In the genomic region with DNA sequence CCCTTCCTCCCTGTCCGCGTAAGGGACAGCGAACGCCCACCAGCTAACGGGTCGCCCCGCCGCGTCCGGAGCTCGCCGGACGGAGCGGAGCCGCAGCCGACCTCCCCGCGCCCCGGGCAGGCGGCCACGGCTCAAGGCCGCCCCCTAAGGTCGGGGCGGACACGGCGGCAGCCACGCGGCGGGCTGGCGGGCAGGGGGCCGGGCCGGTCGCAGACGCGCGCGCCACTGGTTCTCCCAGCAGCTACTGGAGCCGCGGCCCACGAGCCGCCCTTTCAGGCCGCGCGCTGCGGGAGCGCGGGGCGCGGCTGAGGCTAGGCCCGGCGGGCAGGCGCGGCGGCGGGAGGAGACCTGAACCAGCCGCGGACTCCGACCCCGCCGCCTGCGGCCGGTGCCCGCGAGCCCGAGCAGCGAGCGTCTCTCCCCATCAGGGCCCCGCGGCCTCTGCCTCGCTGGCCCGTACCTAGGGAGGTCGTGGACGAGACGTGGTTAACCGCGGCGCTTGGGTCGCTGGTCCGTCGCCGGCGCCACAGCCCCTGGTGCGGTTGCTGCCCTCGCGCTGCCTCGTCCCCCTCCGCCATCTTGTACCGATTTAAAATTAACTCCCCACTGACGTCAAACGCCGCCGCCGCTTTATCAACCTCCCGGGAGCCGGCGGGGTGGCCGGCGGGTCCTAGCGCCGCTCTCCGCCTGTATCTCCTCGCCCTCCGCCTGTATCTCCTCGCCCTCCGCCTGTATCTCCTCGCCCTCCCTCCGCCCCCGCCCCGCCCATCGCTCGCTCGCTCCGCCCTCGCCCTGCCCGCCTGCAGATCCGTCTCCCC, we compare ENCODE assay signal across 1 cellular context.
TF ChIP-seq lines count a peak whose summit lies in the region.

Gene ATL2, minus strand, starts transcription at position 591 of the 818 bp plus-strand sequence. Its CDS starts 13 bp downstream, at position 578.

TF ChIP-seq in HepG2, 621 proteins besides CTCF, POLR2A, EP300 and RAD21 (continued from another document and continues in another):
- TF ChIP-seq, protein P1, sequence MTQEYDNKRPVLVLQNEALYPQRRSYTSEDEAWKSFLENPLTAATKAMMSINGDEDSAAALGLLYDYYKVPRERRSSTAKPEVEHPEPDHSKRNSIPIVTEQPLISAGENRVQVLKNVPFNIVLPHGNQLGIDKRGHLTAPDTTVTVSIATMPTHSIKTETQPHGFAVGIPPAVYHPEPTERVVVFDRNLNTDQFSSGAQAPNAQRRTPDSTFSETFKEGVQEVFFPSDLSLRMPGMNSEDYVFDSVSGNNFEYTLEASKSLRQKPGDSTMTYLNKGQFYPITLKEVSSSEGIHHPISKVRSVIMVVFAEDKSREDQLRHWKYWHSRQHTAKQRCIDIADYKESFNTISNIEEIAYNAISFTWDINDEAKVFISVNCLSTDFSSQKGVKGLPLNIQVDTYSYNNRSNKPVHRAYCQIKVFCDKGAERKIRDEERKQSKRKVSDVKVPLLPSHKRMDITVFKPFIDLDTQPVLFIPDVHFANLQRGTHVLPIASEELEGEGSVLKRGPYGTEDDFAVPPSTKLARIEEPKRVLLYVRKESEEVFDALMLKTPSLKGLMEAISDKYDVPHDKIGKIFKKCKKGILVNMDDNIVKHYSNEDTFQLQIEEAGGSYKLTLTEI (CRISPR knock-in tag; conservative IDR thresholded peaks at IDR 0.05) = no peak
- TF ChIP-seq MIXL1 (CRISPR knock-in tag; IDR thresholded peaks at IDR 0.05) = peak; percentile 69; the same call in 1 of the 2 replicates
- TF ChIP-seq, protein P2, sequence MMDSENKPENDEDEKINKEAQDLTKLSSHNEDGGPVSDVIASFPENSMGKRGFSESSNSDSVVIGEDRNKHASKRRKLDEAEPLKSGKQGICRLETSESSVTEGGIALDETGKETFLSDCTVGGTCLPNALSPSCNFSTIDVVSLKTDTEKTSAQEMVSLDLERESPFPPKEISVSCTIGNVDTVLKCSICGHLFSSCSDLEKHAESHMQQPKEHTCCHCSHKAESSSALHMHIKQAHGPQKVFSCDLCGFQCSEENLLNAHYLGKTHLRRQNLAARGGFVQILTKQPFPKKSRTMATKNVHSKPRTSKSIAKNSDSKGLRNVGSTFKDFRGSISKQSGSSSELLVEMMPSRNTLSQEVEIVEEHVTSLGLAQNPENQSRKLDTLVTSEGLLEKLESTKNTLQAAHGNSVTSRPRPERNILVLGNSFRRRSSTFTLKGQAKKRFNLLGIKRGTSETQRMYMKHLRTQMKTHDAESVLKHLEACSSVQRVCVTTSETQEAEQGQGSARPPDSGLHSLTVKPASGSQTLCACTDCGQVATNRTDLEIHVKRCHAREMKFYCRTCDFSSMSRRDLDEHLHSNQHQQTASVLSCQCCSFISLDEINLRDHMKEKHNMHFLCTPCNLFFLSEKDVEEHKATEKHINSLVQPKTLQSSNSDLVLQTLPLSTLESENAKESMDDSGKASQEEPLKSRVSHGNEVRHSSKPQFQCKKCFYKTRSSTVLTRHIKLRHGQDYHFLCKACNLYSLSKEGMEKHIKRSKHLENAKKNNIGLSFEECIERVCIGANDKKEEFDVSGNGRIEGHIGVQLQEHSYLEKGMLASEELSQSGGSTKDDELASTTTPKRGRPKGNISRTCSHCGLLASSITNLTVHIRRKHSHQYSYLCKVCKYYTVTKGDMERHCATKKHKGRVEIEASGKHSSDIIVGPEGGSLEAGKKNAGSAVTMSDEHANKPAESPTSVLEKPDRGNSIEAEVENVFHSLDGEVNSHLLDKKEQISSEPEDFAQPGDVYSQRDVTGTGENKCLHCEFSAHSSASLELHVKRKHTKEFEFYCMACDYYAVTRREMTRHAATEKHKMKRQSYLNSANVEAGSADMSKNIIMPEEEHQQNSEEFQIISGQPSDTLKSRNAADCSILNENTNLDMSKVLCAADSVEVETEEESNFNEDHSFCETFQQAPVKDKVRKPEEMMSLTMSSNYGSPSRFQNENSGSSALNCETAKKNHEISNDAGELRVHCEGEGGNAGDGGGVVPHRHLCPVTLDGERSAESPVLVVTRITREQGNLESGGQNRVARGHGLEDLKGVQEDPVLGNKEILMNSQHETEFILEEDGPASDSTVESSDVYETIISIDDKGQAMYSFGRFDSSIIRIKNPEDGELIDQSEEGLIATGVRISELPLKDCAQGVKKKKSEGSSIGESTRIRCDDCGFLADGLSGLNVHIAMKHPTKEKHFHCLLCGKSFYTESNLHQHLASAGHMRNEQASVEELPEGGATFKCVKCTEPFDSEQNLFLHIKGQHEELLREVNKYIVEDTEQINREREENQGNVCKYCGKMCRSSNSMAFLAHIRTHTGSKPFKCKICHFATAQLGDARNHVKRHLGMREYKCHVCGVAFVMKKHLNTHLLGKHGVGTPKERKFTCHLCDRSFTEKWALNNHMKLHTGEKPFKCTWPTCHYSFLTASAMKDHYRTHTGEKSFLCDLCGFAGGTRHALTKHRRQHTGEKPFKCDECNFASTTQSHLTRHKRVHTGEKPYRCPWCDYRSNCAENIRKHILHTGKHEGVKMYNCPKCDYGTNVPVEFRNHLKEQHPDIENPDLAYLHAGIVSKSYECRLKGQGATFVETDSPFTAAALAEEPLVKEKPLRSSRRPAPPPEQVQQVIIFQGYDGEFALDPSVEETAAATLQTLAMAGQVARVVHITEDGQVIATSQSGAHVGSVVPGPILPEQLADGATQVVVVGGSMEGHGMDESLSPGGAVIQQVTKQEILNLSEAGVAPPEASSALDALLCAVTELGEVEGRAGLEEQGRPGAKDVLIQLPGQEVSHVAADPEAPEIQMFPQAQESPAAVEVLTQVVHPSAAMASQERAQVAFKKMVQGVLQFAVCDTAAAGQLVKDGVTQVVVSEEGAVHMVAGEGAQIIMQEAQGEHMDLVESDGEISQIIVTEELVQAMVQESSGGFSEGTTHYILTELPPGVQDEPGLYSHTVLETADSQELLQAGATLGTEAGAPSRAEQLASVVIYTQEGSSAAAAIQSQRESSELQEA (CRISPR knock-in tag; IDR thresholded peaks at IDR 0.05; ENCODE audit: not compliant biosample characterization) = peak; percentile 25
- TF ChIP-seq ISL2 (CRISPR knock-in tag; IDR thresholded peaks at IDR 0.05) = peak; percentile 56; the same call in 1 of the 2 replicates
- TF ChIP-seq ZNF567 (CRISPR knock-in tag; IDR thresholded peaks at IDR 0.05; ENCODE audit: borderline replicate concordance) = peak; percentile 78; the same call in 1 of the 2 replicates
- TF ChIP-seq, protein P3, sequence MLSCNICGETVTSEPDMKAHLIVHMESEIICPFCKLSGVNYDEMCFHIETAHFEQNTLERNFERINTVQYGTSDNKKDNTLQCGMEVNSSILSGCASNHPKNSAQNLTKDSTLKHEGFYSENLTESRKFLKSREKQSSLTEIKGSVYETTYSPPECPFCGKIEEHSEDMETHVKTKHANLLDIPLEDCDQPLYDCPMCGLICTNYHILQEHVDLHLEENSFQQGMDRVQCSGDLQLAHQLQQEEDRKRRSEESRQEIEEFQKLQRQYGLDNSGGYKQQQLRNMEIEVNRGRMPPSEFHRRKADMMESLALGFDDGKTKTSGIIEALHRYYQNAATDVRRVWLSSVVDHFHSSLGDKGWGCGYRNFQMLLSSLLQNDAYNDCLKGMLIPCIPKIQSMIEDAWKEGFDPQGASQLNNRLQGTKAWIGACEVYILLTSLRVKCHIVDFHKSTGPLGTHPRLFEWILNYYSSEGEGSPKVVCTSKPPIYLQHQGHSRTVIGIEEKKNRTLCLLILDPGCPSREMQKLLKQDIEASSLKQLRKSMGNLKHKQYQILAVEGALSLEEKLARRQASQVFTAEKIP (CRISPR knock-in tag; IDR thresholded peaks at IDR 0.05; ENCODE audit: borderline replicate concordance) = no peak
- TF ChIP-seq NR1H2 (CRISPR knock-in tag; IDR thresholded peaks at IDR 0.05; ENCODE audit: borderline replicate concordance, low read depth) = no peak
- TF ChIP-seq, protein P4, sequence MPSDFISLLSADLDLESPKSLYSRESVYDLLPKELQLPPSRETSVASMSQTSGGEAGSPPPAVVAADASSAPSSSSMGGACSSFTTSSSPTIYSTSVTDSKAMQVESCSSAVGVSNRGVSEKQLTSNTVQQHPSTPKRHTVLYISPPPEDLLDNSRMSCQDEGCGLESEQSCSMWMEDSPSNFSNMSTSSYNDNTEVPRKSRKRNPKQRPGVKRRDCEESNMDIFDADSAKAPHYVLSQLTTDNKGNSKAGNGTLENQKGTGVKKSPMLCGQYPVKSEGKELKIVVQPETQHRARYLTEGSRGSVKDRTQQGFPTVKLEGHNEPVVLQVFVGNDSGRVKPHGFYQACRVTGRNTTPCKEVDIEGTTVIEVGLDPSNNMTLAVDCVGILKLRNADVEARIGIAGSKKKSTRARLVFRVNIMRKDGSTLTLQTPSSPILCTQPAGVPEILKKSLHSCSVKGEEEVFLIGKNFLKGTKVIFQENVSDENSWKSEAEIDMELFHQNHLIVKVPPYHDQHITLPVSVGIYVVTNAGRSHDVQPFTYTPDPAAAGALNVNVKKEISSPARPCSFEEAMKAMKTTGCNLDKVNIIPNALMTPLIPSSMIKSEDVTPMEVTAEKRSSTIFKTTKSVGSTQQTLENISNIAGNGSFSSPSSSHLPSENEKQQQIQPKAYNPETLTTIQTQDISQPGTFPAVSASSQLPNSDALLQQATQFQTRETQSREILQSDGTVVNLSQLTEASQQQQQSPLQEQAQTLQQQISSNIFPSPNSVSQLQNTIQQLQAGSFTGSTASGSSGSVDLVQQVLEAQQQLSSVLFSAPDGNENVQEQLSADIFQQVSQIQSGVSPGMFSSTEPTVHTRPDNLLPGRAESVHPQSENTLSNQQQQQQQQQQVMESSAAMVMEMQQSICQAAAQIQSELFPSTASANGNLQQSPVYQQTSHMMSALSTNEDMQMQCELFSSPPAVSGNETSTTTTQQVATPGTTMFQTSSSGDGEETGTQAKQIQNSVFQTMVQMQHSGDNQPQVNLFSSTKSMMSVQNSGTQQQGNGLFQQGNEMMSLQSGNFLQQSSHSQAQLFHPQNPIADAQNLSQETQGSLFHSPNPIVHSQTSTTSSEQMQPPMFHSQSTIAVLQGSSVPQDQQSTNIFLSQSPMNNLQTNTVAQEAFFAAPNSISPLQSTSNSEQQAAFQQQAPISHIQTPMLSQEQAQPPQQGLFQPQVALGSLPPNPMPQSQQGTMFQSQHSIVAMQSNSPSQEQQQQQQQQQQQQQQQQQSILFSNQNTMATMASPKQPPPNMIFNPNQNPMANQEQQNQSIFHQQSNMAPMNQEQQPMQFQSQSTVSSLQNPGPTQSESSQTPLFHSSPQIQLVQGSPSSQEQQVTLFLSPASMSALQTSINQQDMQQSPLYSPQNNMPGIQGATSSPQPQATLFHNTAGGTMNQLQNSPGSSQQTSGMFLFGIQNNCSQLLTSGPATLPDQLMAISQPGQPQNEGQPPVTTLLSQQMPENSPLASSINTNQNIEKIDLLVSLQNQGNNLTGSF (CRISPR knock-in tag; IDR thresholded peaks at IDR 0.05) = peak; percentile 60; the same call in 1 of the 2 replicates
- no peak for TF ChIP-seq ZNF3 (CRISPR knock-in tag; IDR thresholded peaks at IDR 0.05)
- no peak for TF ChIP-seq GTF3A (CRISPR knock-in tag; conservative IDR thresholded peaks at IDR 0.05)
- no peak; the same call in 1 of the 2 replicates for TF ChIP-seq MEF2D (CRISPR knock-in tag; IDR thresholded peaks at IDR 0.05)
- peak; percentile 97 for TF ChIP-seq HMGXB4 (CRISPR knock-in tag; IDR thresholded peaks at IDR 0.05; ENCODE audit: borderline replicate concordance in 1 of 2, low read depth in 1 of 2)
- TF ChIP-seq ZNF629 (CRISPR knock-in tag; conservative IDR thresholded peaks at IDR 0.05) = no peak
- TF ChIP-seq, protein P5, sequence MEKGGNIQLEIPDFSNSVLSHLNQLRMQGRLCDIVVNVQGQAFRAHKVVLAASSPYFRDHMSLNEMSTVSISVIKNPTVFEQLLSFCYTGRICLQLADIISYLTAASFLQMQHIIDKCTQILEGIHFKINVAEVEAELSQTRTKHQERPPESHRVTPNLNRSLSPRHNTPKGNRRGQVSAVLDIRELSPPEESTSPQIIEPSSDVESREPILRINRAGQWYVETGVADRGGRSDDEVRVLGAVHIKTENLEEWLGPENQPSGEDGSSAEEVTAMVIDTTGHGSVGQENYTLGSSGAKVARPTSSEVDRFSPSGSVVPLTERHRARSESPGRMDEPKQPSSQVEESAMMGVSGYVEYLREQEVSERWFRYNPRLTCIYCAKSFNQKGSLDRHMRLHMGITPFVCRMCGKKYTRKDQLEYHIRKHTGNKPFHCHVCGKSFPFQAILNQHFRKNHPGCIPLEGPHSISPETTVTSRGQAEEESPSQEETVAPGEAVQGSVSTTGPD (CRISPR knock-in tag; IDR thresholded peaks at IDR 0.05) = no peak
- TF ChIP-seq SOX13 (IDR thresholded peaks at IDR 0.05) = no peak
- peak in 1 of 2 experiments; percentile 29; a peak in 1 of 4 replicates for TF ChIP-seq SOX13 (CRISPR knock-in tag; conservative IDR thresholded peaks at IDR 0.05 in 1 of 2, IDR thresholded peaks at IDR 0.05 in 1 of 2)
- TF ChIP-seq KDM5B (CRISPR knock-in tag; IDR thresholded peaks at IDR 0.05; ENCODE audit: borderline replicate concordance) = peak; percentile 58; the same call in 1 of the 2 replicates
- no peak for TF ChIP-seq ZNF720 (CRISPR knock-in tag; IDR thresholded peaks at IDR 0.05)
- peak; percentile 55 for TF ChIP-seq MAF1 (CRISPR knock-in tag; IDR thresholded peaks at IDR 0.05; ENCODE audit: borderline replicate concordance)
- TF ChIP-seq ZNF788 (CRISPR knock-in tag; IDR thresholded peaks at IDR 0.05; ENCODE audit: borderline replicate concordance) = peak; percentile 79
- TF ChIP-seq ZNF30 (CRISPR knock-in tag; IDR thresholded peaks at IDR 0.05) = no peak
- no peak for TF ChIP-seq GZF1 (CRISPR knock-in tag; IDR thresholded peaks at IDR 0.05)
- TF ChIP-seq TIGD3 (CRISPR knock-in tag; IDR thresholded peaks at IDR 0.05; ENCODE audit: borderline replicate concordance) = no peak
- TF ChIP-seq POGZ (CRISPR knock-in tag; IDR thresholded peaks at IDR 0.05) = peak; percentile 96
- TF ChIP-seq ZMAT3 (CRISPR knock-in tag; conservative IDR thresholded peaks at IDR 0.05) = peak; percentile 94
